ENCODE assay signal across 27 cellular contexts in the genomic region with DNA sequence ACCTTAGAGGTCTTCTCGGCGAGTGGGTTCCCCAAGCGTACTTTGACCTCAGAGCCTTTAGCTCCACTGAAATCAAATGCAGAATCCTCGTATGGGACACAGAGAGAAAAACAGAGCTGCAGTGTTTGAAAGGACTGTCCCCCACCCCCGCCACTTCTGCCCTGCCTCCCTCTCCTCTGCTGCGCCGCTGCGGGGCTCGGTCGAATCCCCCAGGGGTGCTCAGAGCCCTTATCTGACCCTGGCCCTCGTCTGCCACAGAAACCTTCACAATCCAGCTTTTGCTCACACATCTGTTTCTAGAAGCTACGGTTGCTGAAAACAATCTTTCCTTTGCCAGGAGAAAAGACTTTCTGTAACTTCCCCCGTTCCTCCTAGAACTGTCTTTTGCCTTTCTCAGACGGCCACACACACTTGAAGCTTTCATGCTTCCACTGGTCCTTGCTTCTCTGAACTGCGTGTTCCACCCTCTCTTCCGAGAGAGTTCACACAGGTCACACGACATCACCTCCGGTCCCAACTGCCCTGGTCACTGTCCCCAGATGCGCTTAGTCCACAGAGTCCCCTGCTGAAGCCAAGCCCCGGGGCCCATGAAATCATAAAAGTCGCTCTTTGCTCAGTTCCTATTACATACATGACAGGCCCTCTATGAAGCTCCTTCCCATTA. TPM values are rescaled to one million over a fixed set of nuclear protein-coding genes. Genes with fewer than 3 reads are reported as not detected.
DNase-seq lines count a peak whose midpoint lies in the region; ATAC-seq, FAIRE-seq and TF ChIP-seq lines count a peak whose summit lies in the region.
"Had no signal": no experiment of that assay in that cellular context is flagged by ENCODE, and none has a peak within 500 bp of the region (broad histone marks: within the 10 kb centered on the region; RNA-seq: fewer than 3 reads in every experiment).

No MANE protein-coding gene starts in this region.

- FAIRE-seq in bronchial epithelial cell (lab: Jason Lieb, UNC) (peak; percentile 23), small intestine (lab: Jason Lieb, UNC) (no peak)
- FAIRE-seq: astrocyte, D721Med had no signal

- H3K36me3 ChIP-seq in Peyer's patch, result peaks cover 0 to 17% (median 0%) of the 10 kb centered on the region in 3 donors
- H3K36me3 ChIP-seq in bronchial epithelial cell (ENCODE audit: control insufficient read depth, insufficient read depth, low read length), result no peaks in the 10 kb centered on the region
- H3K36me3 ChIP-seq in liver (ENCODE audit: control insufficient read depth in 4 of 4, insufficient read depth in 3 of 4, low read depth in 1 of 4, low read length in 3 of 4), result no peaks in the 10 kb centered on the region
- H3K36me3 ChIP-seq in small intestine (ENCODE audit: control insufficient read depth in 2 of 2, insufficient read depth in 2 of 2, low read length in 2 of 2), result no peaks in the 10 kb centered on the region
- no peaks in the 10 kb centered on the region for H3K36me3 ChIP-seq in body of pancreas (replicated peaks in 1 of 2; ENCODE audit: insufficient read depth in 1 of 2, low read depth in 2 of 2)
- H3K36me3 ChIP-seq: SJCRH30, thyroid gland had no signal

- H3K4me1 ChIP-seq in Peyer's patch (peaks cover 0 to 26% (median 2%) of the 10 kb centered on the region in 4 donors), liver (ENCODE audit: control insufficient read depth in 4 of 4, insufficient read depth in 4 of 4, low read length in 3 of 4) (peaks cover 0 to 1% (median 0%) of the 10 kb centered on the region in 4 donors), small intestine (ENCODE audit: control insufficient read depth in 2 of 2, insufficient read depth in 1 of 2, low read depth in 1 of 2, low read length in 1 of 2) (peaks cover 0 to 6% of the 10 kb centered on the region in 2 donors), body of pancreas (no peaks in the 10 kb centered on the region)
- H3K4me1 ChIP-seq: SJCRH30 had no signal

- H3K9me3 ChIP-seq in Peyer's patch (peaks cover 0 to 12% (median 5%) of the 10 kb centered on the region in 4 donors), liver (ENCODE audit: control insufficient read depth in 4 of 4, low read length in 3 of 4) (peaks cover 2 to 16% (median 10%) of the 10 kb centered on the region in 4 donors), small intestine (ENCODE audit: control insufficient read depth, low read depth) (no peaks in the 10 kb centered on the region), body of pancreas (no peaks in the 10 kb centered on the region)
- H3K9me3 ChIP-seq: mucosa of descending colon, SJCRH30, thyroid gland had no signal

- H3K9ac ChIP-seq in liver (ENCODE audit: low read depth in 1 of 2, low read length in 2 of 2), result no peak overlapping the region
- H3K9ac ChIP-seq: GM23248 had no signal

- TF ChIP-seq RAD21 in liver (IDR thresholded peaks at IDR 0.05), result no peak

- H3K27ac ChIP-seq in Peyer's patch (peak overlapping the region in 3 of 4 donors; percentile 14 to 74 (median 56)), liver (ENCODE audit: low read depth in 1 of 2, low read length in 2 of 2) (no peak overlapping the region), small intestine (ENCODE audit: low read depth in 1 of 2, low read length in 1 of 2) (peak overlapping the region in 1 of 2 donors; percentile 45), body of pancreas (no peak overlapping the region)
- H3K27ac ChIP-seq: GM23248, SJCRH30 had no signal

- TF ChIP-seq POLR2A in Peyer's patch (IDR thresholded peaks at IDR 0.05), result no peak
- no peak for TF ChIP-seq POLR2A in body of pancreas (IDR thresholded peaks at IDR 0.05)

- ATAC-seq in GM18520 (IDR thresholded peaks at IDR 0.05; ENCODE audit: unreplicated experiment) (no peak), body of pancreas (no peak)
- ATAC-seq: activated T-cell treated with anti-CD3 and anti-CD28 coated beads, Interleukin-2, amount 50 U/mL, for 72 hours; mucosa of descending colon; T-helper 17 cell had no signal

- intact Hi-C loops in body of pancreas (cut with DNase I), result no loop called here

- WGBS in liver, result 46% methylated on average over 21 of the region's 21 CpGs
- 28 to 50% (median 42%) methylated on average over 21 of the region's 21 CpGs for WGBS in small intestine, 3 donors
- WGBS in body of pancreas, 2 donors, result 58 to 64% methylated on average over 21 of the region's 21 CpGs

- DNase-seq in Peyer's patch (peak in 1 of 3 donors; percentile 60), bronchial epithelial cell (ENCODE audit: low read depth) (no peak), small intestine (peak; percentile 31), OCI-M1 (lab: John Stamatoyannopoulos, UW) (no peak), body of pancreas (no peak)
- DNase-seq: activated CD8-positive, alpha-beta memory T cell treated with anti-CD3 and anti-CD28 coated beads for 24 hours; activated naive CD4-positive, alpha-beta T cell treated with anti-CD3 and anti-CD28 coated beads, Interleukin-2, amount 50 U/mL, for 16 hours; activated T-cell treated with anti-CD3 and anti-CD28 coated beads, Interleukin-2, amount 50 U/mL, for 72 hours; AML-193; GM23248; kidney glomerular epithelial cell; mucosa of descending colon; NCI-H1417 treated with DMSO at 0.1 percent for 48 hours; NCI-H2171; NCI-H748 treated with DMSO at 0.1 percent for 48 hours; occipital lobe; right cardiac atrium; SJCRH30; stimulated activated CD4-positive, alpha-beta T cell treated with anti-CD3 and anti-CD28 coated beads, Interleukin-1b, Interleukin-23, amount 100 ng/mL, for 48 hours; stimulated activated naive CD4-positive, alpha-beta T cell treated with Interleukin-2 at 50 U/mL for 16 hours; T-helper 17 cell; thyroid gland had no signal

- TF ChIP-seq CTCF in Peyer's patch (IDR thresholded peaks at IDR 0.05) (no peak), bronchial epithelial cell (IDR thresholded peaks at IDR 0.05; ENCODE audit: insufficient read depth, low read length, severe bottlenecking) (no peak), liver (IDR thresholded peaks at IDR 0.05; ENCODE audit: low read depth, low read length, missing input control) (no peak), body of pancreas (IDR thresholded peaks at IDR 0.05) (no peak)

- H3K27me3 ChIP-seq in Peyer's patch (no peaks in the 10 kb centered on the region), bronchial epithelial cell (ENCODE audit: control insufficient read depth, insufficient read depth, low read length) (no peaks in the 10 kb centered on the region), liver (ENCODE audit: control insufficient read depth in 4 of 4, insufficient read depth in 4 of 4, low read length in 3 of 4) (no peaks in the 10 kb centered on the region), small intestine (ENCODE audit: control insufficient read depth in 2 of 2, insufficient read depth in 2 of 2, low read length in 2 of 2) (peaks cover 0 to 4% of the 10 kb centered on the region in 2 donors), body of pancreas (no peaks in the 10 kb centered on the region)
- H3K27me3 ChIP-seq: SJCRH30, thyroid gland had no signal

- H3K4me3 ChIP-seq in Peyer's patch (no peak overlapping the region), bronchial epithelial cell (ENCODE audit: low read depth, low read length) (no peak overlapping the region), liver (ENCODE audit: low read depth in 1 of 3, low read length in 3 of 3) (no peak overlapping the region), small intestine (ENCODE audit: low read depth in 1 of 2, low read length in 2 of 2) (no peak overlapping the region), body of pancreas (no peak overlapping the region)
- H3K4me3 ChIP-seq: GM23248, mucosa of descending colon, SJCRH30, thyroid gland had no signal

TF ChIP-seq in liver, 16 proteins besides CTCF, POLR2A, EP300 and RAD21:
- no peak for TF ChIP-seq GABPA (IDR thresholded peaks at IDR 0.05 in 1 of 2, conservative IDR thresholded peaks at IDR 0.05 in 1 of 2)
- peak; percentile 82 for TF ChIP-seq NR2F2 (IDR thresholded peaks at IDR 0.05)
- peak in 1 of 2 donors; percentile 20 for TF ChIP-seq RXRA (IDR thresholded peaks at IDR 0.05)
- TF ChIP-seq, protein P1, sequence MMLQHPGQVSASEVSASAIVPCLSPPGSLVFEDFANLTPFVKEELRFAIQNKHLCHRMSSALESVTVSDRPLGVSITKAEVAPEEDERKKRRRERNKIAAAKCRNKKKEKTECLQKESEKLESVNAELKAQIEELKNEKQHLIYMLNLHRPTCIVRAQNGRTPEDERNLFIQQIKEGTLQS (IDR thresholded peaks at IDR 0.05), result no peak

RNA-seq across cellular contexts. Expression of a gene that starts 3.8 kb away (rescaled TPM):
- not detected for total RNA-seq in Peyer's patch
- not detected in 2 replicates for total RNA-seq in bronchial epithelial cell
- not detected for total RNA-seq in liver
- polyA plus RNA-seq in liver, result under 1 TPM in 1 of 2 donors, not detected in 1; 0.07 TPM
- polyA plus RNA-seq in small intestine, result under 1 TPM in 1 of 3 donors, not detected in 2; 0.03 TPM
- not detected for total RNA-seq in body of pancreas
- total RNA-seq: astrocyte, G401, GM23248, mucosa of descending colon, occipital lobe, right cardiac atrium, SJCRH30, thyroid gland had no signal
- polyA plus RNA-seq: GM23248, right cardiac atrium had no signal

RNA-seq across cellular contexts. Expression of a gene that starts 6.1 kb away (rescaled TPM):
- total RNA-seq in Peyer's patch (100 to 1,000 TPM in 2 of 4 donors, 10 to 100 TPM in 2; 41.3 to 274 (median 159) TPM), bronchial epithelial cell (42.4 and 202 TPM in 2 replicates), liver (under 1 TPM; 0.08 to 0.33 TPM), body of pancreas (1 to 10 TPM in 1 of 2 donors, not detected in 1; 6.5 TPM)
- polyA plus RNA-seq in liver (under 1 TPM in 1 of 2 donors, not detected in 1; 0.24 TPM), small intestine (10 to 100 TPM; 20.0 to 59.4 (median 29.3) TPM)
- total RNA-seq: astrocyte, G401, GM23248, occipital lobe, right cardiac atrium, SJCRH30, T-helper 17 cell had no signal
- polyA plus RNA-seq: GM23248, right cardiac atrium had no signal

Comparison
In these comparisons a context has a peak if more than half of its experiments do, and no peak if none do; other contexts are left out.
1. H3K27ac ChIP-seq: peak in Peyer's patch (3 of 4); none in liver (0 of 2) and body of pancreas (0 of 4).